In the genomic region with DNA sequence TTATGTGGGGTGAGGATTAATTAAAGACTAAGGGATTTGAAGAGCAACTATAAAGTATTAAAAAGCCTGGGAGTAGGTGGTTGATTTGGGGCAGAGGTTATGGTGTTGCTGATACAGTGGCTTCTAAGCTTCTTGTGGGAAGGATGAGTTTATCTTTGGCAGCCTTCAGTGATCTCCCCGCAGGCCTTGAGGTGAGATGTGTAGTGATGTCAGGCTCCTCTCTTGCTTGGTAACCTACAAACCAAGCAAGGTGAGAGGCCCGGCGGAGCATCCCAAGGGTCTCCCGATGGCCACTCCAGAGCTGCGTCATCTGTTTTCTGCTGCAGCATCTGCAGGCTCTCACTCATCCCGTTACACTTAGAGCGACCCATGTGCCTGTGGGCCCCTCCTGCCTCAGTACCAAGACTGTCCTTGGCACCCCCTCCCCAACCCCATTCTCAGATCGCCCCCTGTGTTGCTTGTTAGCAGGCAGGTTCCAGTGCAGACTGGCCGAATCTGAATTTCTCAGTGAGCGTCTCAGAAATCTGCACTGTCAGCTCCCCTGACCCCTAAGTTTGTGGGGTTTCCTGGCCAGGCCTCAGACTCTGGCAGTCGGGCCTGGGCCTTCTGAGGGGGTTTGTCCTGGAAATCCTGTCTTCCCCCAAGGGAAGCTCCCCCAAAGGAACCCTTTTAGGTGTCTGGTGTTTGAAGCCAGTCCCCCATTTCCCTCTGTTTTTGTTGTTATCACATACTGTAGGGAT, we compare ENCODE assay signal across 15 cellular contexts.
A peak's percentile ranks its signal among the peaks of the same experiment; 100 is the strongest.
DNase-seq lines count a peak whose midpoint lies in the region; ATAC-seq and TF ChIP-seq lines count a peak whose summit lies in the region.
"Had no signal": no experiment of that assay in that cellular context is flagged by ENCODE, and none has a peak within 500 bp of the region (broad histone marks: within the 10 kb centered on the region; RNA-seq: fewer than 3 reads in every experiment).

No MANE protein-coding gene starts in this region.

- CTCF ChIA-PET in WTC11 (lab: Charles Lee): no interaction called here

- no peaks in the 10 kb centered on the region for H3K36me3 ChIP-seq in thoracic aorta
- H3K36me3 ChIP-seq: pancreas, SJSA1 had no signal

- no peak for TF ChIP-seq CTCF in WTC11 (IDR thresholded peaks at IDR 0.05)
- no peak for TF ChIP-seq CTCF in thoracic aorta (IDR thresholded peaks at IDR 0.05)

- no peaks in the 10 kb centered on the region for H3K9me3 ChIP-seq in thoracic aorta
- H3K9me3 ChIP-seq: pancreas, SJSA1 had no signal

- H3K4me3 Mint-ChIP-seq in activated T-cell treated with anti-CD3 and anti-CD28 coated beads, Interleukin-2, amount 50 U/mL, for 24 hours: no peak overlapping the region
- no peak overlapping the region for H3K4me3 Mint-ChIP-seq in activated T-cell treated with anti-CD3 and anti-CD28 coated beads, Interleukin-2, amount 50 U/mL, for 72 hours
- no peak overlapping the region for H3K4me3 Mint-ChIP-seq in WTC11
- H3K4me3 Mint-ChIP-seq: activated CD4-positive, alpha-beta T cell treated with anti-CD3 and anti-CD28 coated beads, Interleukin-2, amount 10 ng/mL, durations not matched to agents 7 days and 5 days had no signal

- DNase-seq in activated T-cell treated with anti-CD3 and anti-CD28 coated beads, Interleukin-2, amount 50 U/mL, for 24 hours: no peak
- DNase-seq in activated T-cell treated with anti-CD3 and anti-CD28 coated beads, Interleukin-2, amount 50 U/mL, for 72 hours: no peak
- DNase-seq in WTC11 (ENCODE audit: low spot score): no peak
- DNase-seq in thoracic aorta (ENCODE audit: low spot score): no peak
- no peak for DNase-seq in superior temporal gyrus (ENCODE audit: extremely low spot score)
- DNase-seq: activated CD4-positive, alpha-beta T cell treated with anti-CD3 and anti-CD28 coated beads, Interleukin-2, amount 10 ng/mL, durations not matched to agents 7 days and 5 days; central memory CD4-positive, alpha-beta T cell; GM23248; hypothalamus; pancreas; small intestine had no signal

- no peak overlapping the region for H3K4me3 ChIP-seq in thoracic aorta
- H3K4me3 ChIP-seq: GM23248, pancreas, SJSA1 had no signal

- POLR2A ChIA-PET in WTC11 (lab: Charles Lee): no interaction called here

- peak overlapping the region; percentile 44 for H3K27ac Mint-ChIP-seq in activated T-cell treated with anti-CD3 and anti-CD28 coated beads, Interleukin-2, amount 50 U/mL, for 24 hours
- no peak overlapping the region for H3K27ac Mint-ChIP-seq in activated T-cell treated with anti-CD3 and anti-CD28 coated beads, Interleukin-2, amount 50 U/mL, for 72 hours
- H3K27ac Mint-ChIP-seq in WTC11: peak overlapping the region; percentile 14
- H3K27ac Mint-ChIP-seq: activated CD4-positive, alpha-beta T cell treated with anti-CD3 and anti-CD28 coated beads, Interleukin-2, amount 10 ng/mL, durations not matched to agents 7 days and 5 days had no signal

- H3K4me1 Mint-ChIP-seq in activated T-cell treated with anti-CD3 and anti-CD28 coated beads, Interleukin-2, amount 50 U/mL, for 24 hours (ENCODE audit: low read depth): peaks cover 84% of the 10 kb centered on the region
- peaks cover 81% of the 10 kb centered on the region for H3K4me1 Mint-ChIP-seq in activated T-cell treated with anti-CD3 and anti-CD28 coated beads, Interleukin-2, amount 50 U/mL, for 72 hours (ENCODE audit: low read depth)
- peaks cover 79% of the 10 kb centered on the region for H3K4me1 Mint-ChIP-seq in WTC11

- no peak for ATAC-seq in activated T-cell treated with anti-CD3 and anti-CD28 coated beads, Interleukin-2, amount 50 U/mL, for 72 hours (replicated peaks in 1 of 2)
- ATAC-seq in WTC11 (no peak), thoracic aorta (ENCODE audit: insufficient number of reproducible peaks, low FRiP score, low read depth) (no peak), GM18870 (IDR thresholded peaks at IDR 0.05; ENCODE audit: unreplicated experiment) (no peak), GM18520 (IDR thresholded peaks at IDR 0.05; ENCODE audit: unreplicated experiment) (no peak)

- H3K27me3 ChIP-seq in layer of hippocampus (ENCODE audit: control insufficient read depth, insufficient read depth, low read length) (no peaks in the 10 kb centered on the region), thoracic aorta (replicated peaks; ENCODE audit: insufficient read depth) (no peaks in the 10 kb centered on the region)
- H3K27me3 ChIP-seq: pancreas, SJSA1 had no signal

- H3K27me3 Mint-ChIP-seq in activated T-cell treated with anti-CD3 and anti-CD28 coated beads, Interleukin-2, amount 50 U/mL, for 24 hours: no peaks in the 10 kb centered on the region
- no peaks in the 10 kb centered on the region for H3K27me3 Mint-ChIP-seq in activated T-cell treated with anti-CD3 and anti-CD28 coated beads, Interleukin-2, amount 50 U/mL, for 72 hours (ENCODE audit: low read depth)
- no peaks in the 10 kb centered on the region for H3K27me3 Mint-ChIP-seq in WTC11 (ENCODE audit: low read depth)
- H3K27me3 Mint-ChIP-seq: activated CD4-positive, alpha-beta T cell treated with anti-CD3 and anti-CD28 coated beads, Interleukin-2, amount 10 ng/mL, durations not matched to agents 7 days and 5 days had no signal

- peaks cover 24% of the 10 kb centered on the region for H3K36me3 Mint-ChIP-seq in activated T-cell treated with anti-CD3 and anti-CD28 coated beads, Interleukin-2, amount 50 U/mL, for 24 hours (ENCODE audit: low read depth)
- H3K36me3 Mint-ChIP-seq in activated T-cell treated with anti-CD3 and anti-CD28 coated beads, Interleukin-2, amount 50 U/mL, for 72 hours (ENCODE audit: insufficient read depth in 2 of 2): peaks cover 0 to 3% of the 10 kb centered on the region in 2 donors
- H3K36me3 Mint-ChIP-seq in WTC11: no peaks in the 10 kb centered on the region

- H3K9me3 Mint-ChIP-seq in activated T-cell treated with anti-CD3 and anti-CD28 coated beads, Interleukin-2, amount 50 U/mL, for 24 hours: no peaks in the 10 kb centered on the region
- H3K9me3 Mint-ChIP-seq in activated T-cell treated with anti-CD3 and anti-CD28 coated beads, Interleukin-2, amount 50 U/mL, for 72 hours: no peaks in the 10 kb centered on the region
- no peaks in the 10 kb centered on the region for H3K9me3 Mint-ChIP-seq in WTC11
- H3K9me3 Mint-ChIP-seq: activated CD4-positive, alpha-beta T cell treated with anti-CD3 and anti-CD28 coated beads, Interleukin-2, amount 10 ng/mL, durations not matched to agents 7 days and 5 days had no signal

- peak overlapping the region; percentile 42 for H3K27ac ChIP-seq in layer of hippocampus (ENCODE audit: low read depth, low read length)
- H3K27ac ChIP-seq in thoracic aorta: peak overlapping the region; percentile 24 to 54
- H3K27ac ChIP-seq: GM23248, SJSA1 had no signal

- H3K4me1 ChIP-seq in thoracic aorta (ENCODE audit: control insufficient read depth in 1 of 2, low read depth in 2 of 2): peaks cover 21 to 91% of the 10 kb centered on the region in 2 donors

TF ChIP-seq in WTC11, 78 proteins besides CTCF, POLR2A, EP300 and RAD21:
- TF ChIP-seq IRF1 (CRISPR knock-in tag; IDR thresholded peaks at IDR 0.05): no peak
- no peak for TF ChIP-seq ERG (CRISPR knock-in tag; IDR thresholded peaks at IDR 0.05)
